ENCODE assay signal across 34 cellular contexts in genomic region chr4:99276454-99276853, GRCh38. TPM values are rescaled to one million over a fixed set of nuclear protein-coding genes. Genes with fewer than 3 reads are reported as not detected.
"Had no signal": no experiment of that assay in that cellular context is flagged by ENCODE, and none has a peak within 500 bp of the region (broad histone marks: within the 10 kb centered on the region; RNA-seq: fewer than 3 reads in every experiment).

No MANE protein-coding gene starts in this region.

- H3K9me3 ChIP-seq: body of pancreas, breast epithelium had no signal

- H3K4me1 ChIP-seq: body of pancreas, breast epithelium had no signal

- DNase-seq: activated B cell treated with CpG ODN at 0.5 μM for 24 hours; activated CD4-positive, alpha-beta memory T cell treated with anti-CD3 and anti-CD28 coated beads for 36 hours; activated CD4-positive, alpha-beta T cell treated with anti-CD3 and anti-CD28 coated beads for 4 hours; activated CD4-positive, alpha-beta T cell treated with anti-CD3 and anti-CD28 coated beads, Interleukin-2, amount 10 ng/mL, durations not matched to agents 24 days and 14 days; activated CD4-positive, alpha-beta T cell treated with anti-CD3 and anti-CD28 coated beads, Interleukin-2, amount 50 U/mL, for 1 hour; activated CD4-positive, alpha-beta T cell treated with anti-CD3 and anti-CD28 coated beads, Interleukin-2, amount 50 U/mL, for 4 hours; activated CD4-positive, CD25-positive, alpha-beta regulatory T cell treated with anti-CD3 and anti-CD28 coated beads, Interleukin-2, amount 50 U/mL, for 72 hours; activated CD8-positive, alpha-beta memory T cell treated with anti-CD3 and anti-CD28 coated beads, Interleukin-2, amount 50 U/mL, for 4 hours; activated CD8-positive, alpha-beta T cell treated with anti-CD3 and anti-CD28 coated beads for 36 hours; activated effector memory CD4-positive, alpha-beta T cell treated with anti-CD3 and anti-CD28 coated beads, Interleukin-2, amount 50 U/mL, for 16 hours; activated gamma-delta T cell treated with Interleukin-2 at 50 U/mL for 16 hours; activated naive CD4-positive, alpha-beta T cell; activated naive CD4-positive, alpha-beta T cell treated with anti-CD3 and anti-CD28 coated beads, Interleukin-2, amount 10 ng/mL, durations not matched to agents 7 days and 5 days; activated naive CD8-positive, alpha-beta T cell treated with anti-CD3 and anti-CD28 coated beads, Interleukin-2, amount 10 ng/mL, durations not matched to agents 7 days and 5 days; activated naive CD8-positive, alpha-beta T cell treated with anti-CD3 and anti-CD28 coated beads, Interleukin-2, amount 50 U/mL, for 24 hours; activated T-cell treated with anti-CD3 and anti-CD28 coated beads for 4 hours; activated T-cell treated with anti-CD3 and anti-CD28 coated beads, Interleukin-2, amount 50 U/mL, for 1 hour; activated T-cell treated with anti-CD3 and anti-CD28 coated beads, Interleukin-2, amount 50 U/mL, for 4 hours; activated T-cell treated with anti-CD3 and anti-CD28 coated beads, Interleukin-2, amount 50 U/mL, for 72 hours; amygdala; anterior cingulate cortex; body of pancreas; brain microvascular endothelial cell; caudate nucleus; SW 1271; T-helper 1 cell; T-helper 2 cell; T-helper 9 cell had no signal

- H3K27me3 ChIP-seq: body of pancreas, brain microvascular endothelial cell, breast epithelium had no signal

- H3K27ac ChIP-seq: body of pancreas, brain microvascular endothelial cell, breast epithelium, VCaP had no signal

- H3K4me3 ChIP-seq: body of pancreas, breast epithelium had no signal

- H3K36me3 ChIP-seq: brain microvascular endothelial cell, breast epithelium had no signal

- ATAC-seq: activated CD8-positive, alpha-beta T cell treated with anti-CD3 and anti-CD28 coated beads for 36 hours; activated naive CD8-positive, alpha-beta T cell treated with anti-CD3 and anti-CD28 coated beads, Interleukin-2, amount 50 U/mL, for 24 hours; activated T-cell treated with anti-CD3 and anti-CD28 coated beads, Interleukin-2, amount 50 U/mL, for 4 hours; activated T-cell treated with anti-CD3 and anti-CD28 coated beads, Interleukin-2, amount 50 U/mL, for 72 hours; activated T-helper 17 cell treated with anti-CD3 and anti-CD28 coated beads, Interleukin-2, amount 50 U/mL, for 72 hours; body of pancreas had no signal

RNA-seq across cellular contexts. Expression of gene ADH1A, which starts 14.3 kb away (rescaled TPM):
- total RNA-seq: activated B cell treated with CpG ODN at 0.5 μM for 24 hours; activated CD4-positive, alpha-beta memory T cell treated with anti-CD3 and anti-CD28 coated beads for 36 hours; activated CD4-positive, alpha-beta T cell treated with anti-CD3 and anti-CD28 coated beads, Interleukin-2, amount 10 ng/mL, durations not matched to agents 24 days and 14 days; activated CD8-positive, alpha-beta memory T cell treated with anti-CD3 and anti-CD28 coated beads for 36 hours; activated CD8-positive, alpha-beta T cell treated with anti-CD3 and anti-CD28 coated beads for 36 hours; activated naive CD8-positive, alpha-beta T cell treated with anti-CD3 and anti-CD28 coated beads, Interleukin-2, amount 10 ng/mL, durations not matched to agents 7 days and 5 days; activated T-cell treated with anti-CD3 and anti-CD28 coated beads, Interleukin-2, amount 50 U/mL, for 4 hours; activated T-cell treated with anti-CD3 and anti-CD28 coated beads, Interleukin-2, amount 50 U/mL, for 72 hours; activated T-helper 1 cell treated with anti-CD3 and anti-CD28 coated beads, Interleukin-12 subunit alpha, Interleukin-12 subunit beta, Interleukin-2, Interleukin-4 antibody, amounts not matched to agents 30 ng/mL and 10 ng/mL and 1 ng/mL, durations not matched to agents 14 hours and 24 hours and 36 hours; activated T-helper 17 cell treated with anti-CD3 and anti-CD28 coated beads, Interleukin-2, amount 50 U/mL, for 72 hours; astrocyte had no signal

RNA-seq across cellular contexts. Expression of gene ADH1B, which starts 44.7 kb away (rescaled TPM):
- total RNA-seq: activated B cell treated with CpG ODN at 0.5 μM for 24 hours; activated CD4-positive, alpha-beta memory T cell treated with anti-CD3 and anti-CD28 coated beads for 36 hours; activated CD4-positive, alpha-beta T cell treated with anti-CD3 and anti-CD28 coated beads, Interleukin-2, amount 10 ng/mL, durations not matched to agents 24 days and 14 days; activated CD8-positive, alpha-beta memory T cell treated with anti-CD3 and anti-CD28 coated beads for 36 hours; activated CD8-positive, alpha-beta T cell treated with anti-CD3 and anti-CD28 coated beads for 36 hours; activated naive CD8-positive, alpha-beta T cell treated with anti-CD3 and anti-CD28 coated beads, Interleukin-2, amount 10 ng/mL, durations not matched to agents 7 days and 5 days; activated T-cell treated with anti-CD3 and anti-CD28 coated beads, Interleukin-2, amount 50 U/mL, for 72 hours; activated T-helper 1 cell treated with anti-CD3 and anti-CD28 coated beads, Interleukin-12 subunit alpha, Interleukin-12 subunit beta, Interleukin-2, Interleukin-4 antibody, amounts not matched to agents 30 ng/mL and 10 ng/mL and 1 ng/mL, durations not matched to agents 14 hours and 24 hours and 36 hours; activated T-helper 17 cell treated with anti-CD3 and anti-CD28 coated beads, Interleukin-2, amount 50 U/mL, for 72 hours; astrocyte had no signal

RNA-seq across cellular contexts. Expression of gene ADH6, which starts 57.4 kb away (rescaled TPM):
- total RNA-seq: activated B cell treated with CpG ODN at 0.5 μM for 24 hours; activated CD4-positive, alpha-beta memory T cell treated with anti-CD3 and anti-CD28 coated beads for 36 hours; activated CD4-positive, alpha-beta T cell treated with anti-CD3 and anti-CD28 coated beads, Interleukin-2, amount 10 ng/mL, durations not matched to agents 24 days and 14 days; activated CD8-positive, alpha-beta memory T cell treated with anti-CD3 and anti-CD28 coated beads for 36 hours; activated CD8-positive, alpha-beta T cell treated with anti-CD3 and anti-CD28 coated beads for 36 hours; activated naive CD8-positive, alpha-beta T cell treated with anti-CD3 and anti-CD28 coated beads, Interleukin-2, amount 10 ng/mL, durations not matched to agents 7 days and 5 days; activated T-cell treated with anti-CD3 and anti-CD28 coated beads, Interleukin-2, amount 50 U/mL, for 72 hours; activated T-helper 1 cell treated with anti-CD3 and anti-CD28 coated beads, Interleukin-12 subunit alpha, Interleukin-12 subunit beta, Interleukin-2, Interleukin-4 antibody, amounts not matched to agents 30 ng/mL and 10 ng/mL and 1 ng/mL, durations not matched to agents 14 hours and 24 hours and 36 hours; activated T-helper 17 cell treated with anti-CD3 and anti-CD28 coated beads, Interleukin-2, amount 50 U/mL, for 72 hours; astrocyte; body of pancreas; breast epithelium had no signal
